14 cellular contexts compared by ENCODE assay signal in the genomic region with DNA sequence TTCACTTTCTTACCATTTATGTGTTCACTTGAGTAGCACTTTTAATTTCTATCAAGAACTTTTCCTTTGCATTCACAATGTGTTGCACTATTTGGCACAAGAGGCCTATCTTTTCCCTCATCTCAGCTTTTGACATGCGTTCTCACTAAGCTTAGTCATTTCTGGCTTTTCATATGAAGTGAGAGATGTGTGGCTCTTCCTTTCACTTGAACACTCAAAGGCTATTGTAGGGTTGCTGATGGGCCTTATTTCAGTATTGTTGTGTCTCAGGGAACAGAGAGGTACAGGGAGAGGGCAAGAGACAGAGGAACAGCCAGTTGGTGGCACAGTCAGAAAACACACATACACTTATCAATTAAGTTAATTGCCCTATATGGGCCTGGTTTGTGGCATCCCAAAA.
DNase-seq lines count a peak whose midpoint lies in the region; ATAC-seq and TF ChIP-seq lines count a peak whose summit lies in the region.
"Had no signal": no experiment of that assay in that cellular context is flagged by ENCODE, and none has a peak within 500 bp of the region (broad histone marks: within the 10 kb centered on the region; RNA-seq: fewer than 3 reads in every experiment).

No MANE protein-coding gene starts in this region.

- no peak for DNase-seq in sigmoid colon
- no peak for DNase-seq in anterior cingulate cortex (lab: John Stamatoyannopoulos, UW)
- no peak for DNase-seq in germinal center (ENCODE audit: low spot score)
- DNase-seq in activated CD8-positive, alpha-beta memory T cell treated with anti-CD3 and anti-CD28 coated beads, Interleukin-2, amount 50 U/mL, for 48 hours: no peak
- DNase-seq: brain microvascular endothelial cell; CD4-positive, alpha-beta memory T cell; NCI-H1417 treated with DMSO at 0.1 percent for 48 hours; right lobe of liver; T-cell had no signal

- H3K4me1 ChIP-seq in sigmoid colon: no peaks in the 10 kb centered on the region
- H3K4me1 ChIP-seq: right lobe of liver had no signal

- H3K4me3 ChIP-seq in sigmoid colon: no peak overlapping the region
- H3K4me3 ChIP-seq: right lobe of liver had no signal

- H3K9me3 ChIP-seq in sigmoid colon: no peaks in the 10 kb centered on the region
- H3K9me3 ChIP-seq: right lobe of liver had no signal

- intact Hi-C loops in sigmoid colon (cut with DNase I): no loop called here

- TF ChIP-seq EP300 in sigmoid colon (IDR thresholded peaks at IDR 0.05): no peak

- no peak for TF ChIP-seq CTCF in sigmoid colon (IDR thresholded peaks at IDR 0.05)

- peak; percentile 99 for ATAC-seq in GM18519 (IDR thresholded peaks at IDR 0.05; ENCODE audit: low FRiP score, unreplicated experiment)
- peak; percentile 94 for ATAC-seq in GM19452 (IDR thresholded peaks at IDR 0.05; ENCODE audit: unreplicated experiment)
- peak; percentile 99 for ATAC-seq in HG02870 (IDR thresholded peaks at IDR 0.05; ENCODE audit: unreplicated experiment)
- peak; percentile 77 for ATAC-seq in HG03521 (IDR thresholded peaks at IDR 0.05; ENCODE audit: unreplicated experiment)
- ATAC-seq: right lobe of liver, T-cell had no signal

- H3K27ac ChIP-seq in sigmoid colon: no peak overlapping the region
- H3K27ac ChIP-seq: brain microvascular endothelial cell, epithelial cell of prostate, right lobe of liver had no signal

- H3K27me3 ChIP-seq in sigmoid colon: no peaks in the 10 kb centered on the region
- H3K27me3 ChIP-seq: brain microvascular endothelial cell, right lobe of liver had no signal

- no peak for TF ChIP-seq POLR2A in sigmoid colon (IDR thresholded peaks at IDR 0.05)

- 85 to 91% methylated on average over 1 of the region's 1 CpG for WGBS in sigmoid colon, 2 donors

- H3K36me3 ChIP-seq in sigmoid colon: no peaks in the 10 kb centered on the region
- H3K36me3 ChIP-seq: brain microvascular endothelial cell, right lobe of liver had no signal
